8 cellular contexts compared by ENCODE assay signal in the genomic region with DNA sequence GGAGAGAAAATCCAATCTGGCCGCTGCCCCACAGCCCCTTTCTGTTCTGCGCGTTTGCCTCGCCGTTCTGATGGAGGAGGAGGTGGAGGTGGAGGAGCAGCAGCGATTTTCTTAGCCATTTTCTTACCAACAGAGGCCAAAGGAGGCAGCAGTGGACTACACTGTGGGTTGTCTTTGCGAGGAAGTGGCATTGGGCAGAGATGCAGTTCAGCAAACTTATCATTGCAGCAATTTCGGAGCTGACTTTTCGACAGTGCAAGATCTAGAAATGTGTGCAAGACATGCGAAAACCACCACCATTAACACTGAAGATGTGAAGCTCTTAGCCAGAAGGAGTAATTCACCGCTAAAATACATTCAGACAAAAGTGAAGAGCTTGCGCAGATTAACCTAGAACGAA. TPM values are rescaled to one million over a fixed set of nuclear protein-coding genes. Genes with fewer than 3 reads are reported as not detected.
DNase-seq lines count a peak whose midpoint lies in the region; ATAC-seq and TF ChIP-seq lines count a peak whose summit lies in the region.

No MANE protein-coding gene starts in this region.

- peak; percentile 50 to 51 for TF ChIP-seq CTCF in fibroblast of lung (conservative IDR thresholded peaks at IDR 0.05 in 1 of 2, IDR thresholded peaks at IDR 0.05 in 1 of 2; ENCODE audit: low read depth in 1 of 2, low read length in 2 of 2)

- peak overlapping the region; percentile 97 for H3K27ac ChIP-seq in fibroblast of lung (ENCODE audit: insufficient read depth, low read length)

- H3K4me1 ChIP-seq in fibroblast of lung (ENCODE audit: control insufficient read depth, extremely low read depth, insufficient read depth, low read length) = no peaks in the 10 kb centered on the region

- H3K79me2 ChIP-seq in fibroblast of lung (ENCODE audit: control insufficient read depth, insufficient read depth, low read length) = peaks cover 14% of the 10 kb centered on the region

- H3K9me3 ChIP-seq in fibroblast of lung (ENCODE audit: control insufficient read depth, insufficient read depth, low read depth, low read length) = no peaks in the 10 kb centered on the region

- intact Hi-C loops in posterior cingulate gyrus (cut with DNase I) = loop anchor here (5.0 to 10.0 kb wide), 2 partner anchors 429 to 497 kb away; no protein-coding TSS in a partner anchor

- ATAC-seq in GM21515 (IDR thresholded peaks at IDR 0.05; ENCODE audit: unreplicated experiment) (no peak), HG02678 (IDR thresholded peaks at IDR 0.05; ENCODE audit: unreplicated experiment) (no peak)

- no peak overlapping the region for H3K4me2 ChIP-seq in fibroblast of lung (ENCODE audit: extremely low read depth, insufficient read depth, low read length)

- no peak overlapping the region for H3K4me3 ChIP-seq in fibroblast of lung (replicated peaks in 1 of 4; ENCODE audit: control extremely low read depth in 1 of 4, insufficient read depth in 1 of 4, low read depth in 3 of 4, low read length in 4 of 4)

- H2AFZ ChIP-seq in fibroblast of lung (ENCODE audit: low read length) = no peak overlapping the region

- H3K27me3 ChIP-seq in fibroblast of lung (ENCODE audit: control insufficient read depth, insufficient read depth, low read length) = no peaks in the 10 kb centered on the region

- H3K36me3 ChIP-seq in fibroblast of lung (ENCODE audit: control insufficient read depth, insufficient read depth, low read length) = no peaks in the 10 kb centered on the region

- H4K20me1 ChIP-seq in fibroblast of lung (ENCODE audit: control insufficient read depth, extremely low read depth, insufficient read depth, low read length) = no peaks in the 10 kb centered on the region

- DNase-seq in DMS153 treated with DMSO at 0.1 percent for 48 hours (lab: John Stamatoyannopoulos, UW; ENCODE audit: unreplicated experiment) (peak; percentile 70), MV-4-11 (lab: John Stamatoyannopoulos, UW) (peak; percentile 60), activated T-cell treated with anti-CD3 and anti-CD28 coated beads for 1 hour (ENCODE audit: low read depth) (peak; percentile 9), fibroblast of lung (ENCODE audit: low read depth in 2 of 2) (peak; percentile 45 to 53), posterior cingulate gyrus (peak in 6 of 10 donors; percentile 12 to 82 (median 28)), cerebellar nuclear complex (lab: John Stamatoyannopoulos, UW) (no peak)

- no peak overlapping the region for H3K9ac ChIP-seq in fibroblast of lung (ENCODE audit: insufficient read depth, low read length)

RNA-seq across cellular contexts. Expression of a gene that starts 1.9 kb away (rescaled TPM):
- total RNA-seq in fibroblast of lung = 31.6 and 37.0 TPM in 2 replicates
- polyA plus RNA-seq in fibroblast of lung = 11.4 and 24.1 TPM in 2 replicates
- polyA plus RNA-seq in fibroblast of lung (2012) = 8.0 and 15.6 TPM in 2 replicates
- 3.1 TPM in 1 of 2 replicates, not detected in the other for polyA minus RNA-seq in fibroblast of lung (ENCODE audit: low replicate concordance)

Comparison
In these comparisons a context has a peak if more than half of its experiments do, and no peak if none do; other contexts are left out.
1. DNase-seq: peak in DMS153 treated with DMSO at 0.1 percent for 48 hours (single experiment), MV-4-11 (single experiment), activated T-cell treated with anti-CD3 and anti-CD28 coated beads for 1 hour (single experiment), fibroblast of lung (2 of 2) and posterior cingulate gyrus (6 of 10); none in cerebellar nuclear complex (0 of 2).